Comparison of ENCODE assay signal across 1 cellular context in genomic region chr4:29309050-29309449, GRCh38.
TF ChIP-seq lines count a peak whose summit lies in the region.

No MANE protein-coding gene starts in this region.

TF ChIP-seq in SK-N-SH, 30 proteins besides CTCF, POLR2A, EP300 and RAD21 (continued from another document):
- TF ChIP-seq ZBTB33 (IDR thresholded peaks at IDR 0.05; ENCODE audit: borderline replicate concordance, low read depth) (peak; percentile 31; the same call in 1 of the 2 replicates), FOSL2 (IDR thresholded peaks at IDR 0.05; ENCODE audit: borderline replicate concordance, low read depth) (peak; percentile 88; the same call in 1 of the 2 replicates), EZH2phosphoT487 (IDR thresholded peaks at IDR 0.05; ENCODE audit: borderline replicate concordance, low read depth) (no peak), ELF1 (IDR thresholded peaks at IDR 0.05) (no peak), PBX3 (IDR thresholded peaks at IDR 0.05) (peak; percentile 94), NFIC (IDR thresholded peaks at IDR 0.05; ENCODE audit: borderline replicate concordance) (peak; percentile 98), REST (IDR thresholded peaks at IDR 0.05; ENCODE audit: low read depth, low read length) (no peak; the same call in 1 of the 2 replicates), JUND (IDR thresholded peaks at IDR 0.05) (peak; percentile 85), TAF1 (IDR thresholded peaks at IDR 0.05; ENCODE audit: borderline replicate concordance, low read depth, low read length) (no peak), TEAD4 (IDR thresholded peaks at IDR 0.05; ENCODE audit: borderline replicate concordance, insufficient read depth) (peak; percentile 68), TCF12 (IDR thresholded peaks at IDR 0.05) (peak; percentile 79), FOXJ3 (CRISPR knock-in tag; IDR thresholded peaks at IDR 0.05) (no peak), POLR2AphosphoS5 (IDR thresholded peaks at IDR 0.05; ENCODE audit: low read depth, low read length) (peak; percentile 46; the same call in 1 of the 2 replicates)
